Comparison of ENCODE assay signal across 29 cellular contexts in the genomic region with DNA sequence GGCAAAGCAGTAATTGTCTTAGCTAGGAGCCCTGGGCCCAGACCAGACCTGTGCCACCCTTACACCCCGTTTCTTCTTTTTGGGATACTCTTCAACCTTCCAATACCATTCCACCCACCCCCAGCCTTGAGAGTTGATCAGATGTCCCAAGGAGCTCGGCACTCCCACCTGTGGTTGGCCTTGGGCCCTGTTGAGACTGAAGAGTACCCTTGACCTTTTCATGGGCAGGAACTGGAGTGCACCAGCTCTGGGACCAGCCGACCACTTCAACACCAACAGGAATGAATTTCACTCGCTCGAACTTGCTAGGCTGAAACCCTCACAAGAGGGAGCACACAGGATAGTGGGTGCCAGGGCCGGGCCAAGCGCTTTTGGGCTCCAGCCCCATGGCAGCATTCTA.
"Had no signal": no experiment of that assay in that cellular context is flagged by ENCODE, and none has a peak within 500 bp of the region (broad histone marks: within the 10 kb centered on the region; RNA-seq: fewer than 3 reads in every experiment).

No MANE protein-coding gene starts in this region.

- ATAC-seq: activated CD4-positive, CD25-positive, alpha-beta regulatory T cell treated with anti-CD3 and anti-CD28 coated beads, Interleukin-2, amount 50 U/mL, for 24 hours; activated CD8-positive, alpha-beta memory T cell treated with anti-CD3 and anti-CD28 coated beads, Interleukin-2, amount 10 ng/mL, durations not matched to agents 7 days and 5 days; activated CD8-positive, alpha-beta T cell treated with anti-CD3 and anti-CD28 coated beads, Interleukin-2, amount 10 ng/mL, durations not matched to agents 7 days and 5 days; body of pancreas; T-helper 17 cell had no signal

- H3K27me3 ChIP-seq: body of pancreas had no signal

- DNase-seq: activated B cell treated with CpG ODN at 0.5 μM for 24 hours; activated CD4-positive, alpha-beta memory T cell treated with anti-CD3 and anti-CD28 coated beads for 36 hours; activated CD4-positive, alpha-beta T cell treated with anti-CD3 and anti-CD28 coated beads for 48 hours; activated CD8-positive, alpha-beta memory T cell treated with anti-CD3 and anti-CD28 coated beads, Interleukin-2, amount 10 ng/mL, durations not matched to agents 7 days and 5 days; activated CD8-positive, alpha-beta memory T cell treated with anti-CD3 and anti-CD28 coated beads, Interleukin-2, amount 50 U/mL, for 4 hours; activated CD8-positive, alpha-beta T cell treated with anti-CD3 and anti-CD28 coated beads, Interleukin-2, amount 10 ng/mL, durations not matched to agents 7 days and 5 days; activated effector memory CD4-positive, alpha-beta T cell treated with anti-CD3 and anti-CD28 coated beads, Interleukin-2, amount 50 U/mL, for 16 hours; activated naive CD4-positive, alpha-beta T cell treated with anti-CD3 and anti-CD28 coated beads for 36 hours; activated naive CD8-positive, alpha-beta T cell treated with anti-CD3 and anti-CD28 coated beads, Interleukin-2, amount 10 ng/mL, durations not matched to agents 7 days and 5 days; activated T-cell treated with anti-CD3 and anti-CD28 coated beads, Interleukin-2, amount 50 U/mL, for 1 hour; activated T-cell treated with anti-CD3 and anti-CD28 coated beads, Interleukin-2, amount 50 U/mL, for 48 hours; amniotic stem cell; aorta; body of pancreas; caudate nucleus; cortex of kidney; effector CD8-positive, alpha-beta T cell; foreskin fibroblast; glutamatergic neuron; T-helper 1 cell; T-helper 17 cell; T1000; WERI-Rb-1 had no signal

- H3K9me3 ChIP-seq: body of pancreas had no signal

- H3K4me3 ChIP-seq: body of pancreas had no signal

- H3K36me3 ChIP-seq: WERI-Rb-1 had no signal

- H3K4me1 ChIP-seq: body of pancreas had no signal

- H3K36me3 Mint-ChIP-seq: activated CD4-positive, alpha-beta memory T cell treated with anti-CD3 and anti-CD28 coated beads for 36 hours; activated CD8-positive, alpha-beta memory T cell treated with anti-CD3 and anti-CD28 coated beads, Interleukin-2, amount 10 ng/mL, durations not matched to agents 7 days and 5 days; activated naive CD4-positive, alpha-beta T cell treated with anti-CD3 and anti-CD28 coated beads, Interleukin-2, amount 50 U/mL, for 24 hours; activated naive CD8-positive, alpha-beta T cell treated with anti-CD3 and anti-CD28 coated beads, Interleukin-2, amount 10 ng/mL, durations not matched to agents 7 days and 5 days had no signal

- H3K4me3 Mint-ChIP-seq: activated B cell treated with CpG ODN at 0.5 μM for 24 hours; activated CD4-positive, alpha-beta memory T cell treated with anti-CD3 and anti-CD28 coated beads for 36 hours; activated CD8-positive, alpha-beta memory T cell treated with anti-CD3 and anti-CD28 coated beads, Interleukin-2, amount 10 ng/mL, durations not matched to agents 7 days and 5 days; activated CD8-positive, alpha-beta T cell treated with anti-CD3 and anti-CD28 coated beads, Interleukin-2, amount 10 ng/mL, durations not matched to agents 7 days and 5 days; activated naive CD4-positive, alpha-beta T cell treated with anti-CD3 and anti-CD28 coated beads for 36 hours; activated naive CD4-positive, alpha-beta T cell treated with anti-CD3 and anti-CD28 coated beads, Interleukin-2, amount 50 U/mL, for 24 hours; activated naive CD8-positive, alpha-beta T cell treated with anti-CD3 and anti-CD28 coated beads, Interleukin-2, amount 10 ng/mL, durations not matched to agents 7 days and 5 days; activated T-helper 1 cell treated with anti-CD3 and anti-CD28 coated beads, Interleukin-12 subunit alpha, Interleukin-12 subunit beta, Interleukin-2, Interleukin-4 antibody, amounts not matched to agents 30 ng/mL and 10 ng/mL and 1 ng/mL, durations not matched to agents 14 hours and 24 hours and 36 hours; T-helper 17 cell; T-helper 2 cell treated with Interferon-gamma antibody and Interleukin-4, amounts not matched to agents 5 μg/mL and 100 μg/mL, for 36 hours had no signal

- H3K27ac ChIP-seq: body of pancreas, epithelial cell of prostate, WERI-Rb-1 had no signal

- H3K27ac Mint-ChIP-seq: activated B cell treated with CpG ODN at 0.5 μM for 24 hours; activated CD4-positive, alpha-beta memory T cell treated with anti-CD3 and anti-CD28 coated beads for 36 hours; activated CD8-positive, alpha-beta memory T cell treated with anti-CD3 and anti-CD28 coated beads, Interleukin-2, amount 10 ng/mL, durations not matched to agents 7 days and 5 days; activated CD8-positive, alpha-beta T cell treated with anti-CD3 and anti-CD28 coated beads, Interleukin-2, amount 10 ng/mL, durations not matched to agents 7 days and 5 days; activated naive CD4-positive, alpha-beta T cell treated with anti-CD3 and anti-CD28 coated beads for 36 hours; activated naive CD4-positive, alpha-beta T cell treated with anti-CD3 and anti-CD28 coated beads, Interleukin-2, amount 50 U/mL, for 24 hours; activated naive CD8-positive, alpha-beta T cell treated with anti-CD3 and anti-CD28 coated beads, Interleukin-2, amount 10 ng/mL, durations not matched to agents 7 days and 5 days; activated T-helper 1 cell treated with anti-CD3 and anti-CD28 coated beads, Interleukin-12 subunit alpha, Interleukin-12 subunit beta, Interleukin-2, Interleukin-4 antibody, amounts not matched to agents 30 ng/mL and 10 ng/mL and 1 ng/mL, durations not matched to agents 14 hours and 24 hours and 36 hours; activated T-helper 2 cell treated with anti-CD3 and anti-CD28 coated beads, Interferon-gamma antibody, Interleukin-2, Interleukin-4, amounts not matched to agents 10 μg/mL and 5 μg/mL and 100 μg/mL, durations not matched to agents 14 hours and 24 hours and 36 hours; T-helper 17 cell; T-helper 2 cell treated with Interferon-gamma antibody and Interleukin-4, amounts not matched to agents 5 μg/mL and 100 μg/mL, for 36 hours had no signal

- H3K4me1 Mint-ChIP-seq: activated B cell treated with CpG ODN at 0.5 μM for 24 hours; activated CD8-positive, alpha-beta memory T cell treated with anti-CD3 and anti-CD28 coated beads, Interleukin-2, amount 10 ng/mL, durations not matched to agents 7 days and 5 days; activated naive CD4-positive, alpha-beta T cell treated with anti-CD3 and anti-CD28 coated beads, Interleukin-2, amount 50 U/mL, for 24 hours; activated naive CD8-positive, alpha-beta T cell treated with anti-CD3 and anti-CD28 coated beads, Interleukin-2, amount 10 ng/mL, durations not matched to agents 7 days and 5 days; T-helper 17 cell had no signal

- H3K9me3 Mint-ChIP-seq: activated CD4-positive, alpha-beta memory T cell treated with anti-CD3 and anti-CD28 coated beads for 36 hours; activated T-helper 1 cell treated with anti-CD3 and anti-CD28 coated beads, Interleukin-12 subunit alpha, Interleukin-12 subunit beta, Interleukin-2, Interleukin-4 antibody, amounts not matched to agents 30 ng/mL and 10 ng/mL and 1 ng/mL, durations not matched to agents 14 hours and 24 hours and 36 hours; activated T-helper 2 cell treated with anti-CD3 and anti-CD28 coated beads, Interferon-gamma antibody, Interleukin-2, Interleukin-4, amounts not matched to agents 10 μg/mL and 5 μg/mL and 100 μg/mL, durations not matched to agents 14 hours and 24 hours and 36 hours; T-helper 2 cell treated with Interferon-gamma antibody and Interleukin-4, amounts not matched to agents 5 μg/mL and 100 μg/mL, for 36 hours had no signal
